ENCODE assay signal across 8 cellular contexts in genomic region chr5:98158440-98158839, GRCh38.
"Had no signal": no experiment of that assay in that cellular context is flagged by ENCODE, and none has a peak within 500 bp of the region (broad histone marks: within the 10 kb centered on the region; RNA-seq: fewer than 3 reads in every experiment).

No MANE protein-coding gene starts in this region.

- H3K27ac ChIP-seq: HL-60, KMS-11 had no signal

- H3K4me3 ChIP-seq: K562 had no signal

- FAIRE-seq: HepG2, HTR-8/SVneo, K562 had no signal

- H3K4me2 ChIP-seq: KMS-11 had no signal

- H3K9ac ChIP-seq: KMS-11 had no signal

- ATAC-seq: HepG2, K562 had no signal

- DNase-seq: IMR-90, KBM-7, KG1 had no signal
